In genomic region chr11:1771700-1772099, GRCh38 we compare ENCODE assay signal across 1 cellular context.
TF ChIP-seq lines count a peak whose summit lies in the region.

No MANE protein-coding gene starts in this region.

TF ChIP-seq in SK-N-SH treated with all-trans-retinoic acid at 6 μM for 48 hours, 23 proteins besides CTCF, POLR2A, EP300 and RAD21 (continued from another document):
- TF ChIP-seq ZNF8 (CRISPR knock-in tag; IDR thresholded peaks at IDR 0.05) (no peak), ZNF70 (CRISPR knock-in tag; IDR thresholded peaks at IDR 0.05) (no peak), OSR1 (CRISPR knock-in tag; IDR thresholded peaks at IDR 0.05) (no peak), BACH2 (CRISPR knock-in tag; IDR thresholded peaks at IDR 0.05; ENCODE audit: borderline replicate concordance) (no peak), ISL1 (CRISPR knock-in tag; IDR thresholded peaks at IDR 0.05) (no peak), ARNTL (CRISPR knock-in tag; IDR thresholded peaks at IDR 0.05; ENCODE audit: borderline replicate concordance, low read depth) (no peak), PPARA (CRISPR knock-in tag; IDR thresholded peaks at IDR 0.05; ENCODE audit: borderline replicate concordance) (no peak), CREB5 (CRISPR knock-in tag; IDR thresholded peaks at IDR 0.05; ENCODE audit: low read depth) (no peak), ZNF565 (CRISPR knock-in tag; conservative IDR thresholded peaks at IDR 0.05; ENCODE audit: low read depth) (no peak), RARB (CRISPR knock-in tag; IDR thresholded peaks at IDR 0.05) (no peak), SNAI2 (CRISPR knock-in tag; IDR thresholded peaks at IDR 0.05) (no peak)
